Comparison of ENCODE assay signal across 3 cellular contexts in genomic region chr4:185242749-185243533, GRCh38.
TF ChIP-seq lines count a peak whose summit lies in the region.

No MANE protein-coding gene starts in this region.

TF ChIP-seq in HEK293, 187 proteins besides CTCF, POLR2A, EP300 and RAD21:
- TF ChIP-seq ZNF791 (tag by site-specific recombination; IDR thresholded peaks at IDR 0.05) (no peak), OSR2 (tag by site-specific recombination; IDR thresholded peaks at IDR 0.05) (no peak), GLIS1 (tag by site-specific recombination; IDR thresholded peaks at IDR 0.05) (peak; percentile 40; the same call in 1 of the 2 replicates), SP7 (tag by site-specific recombination; IDR thresholded peaks at IDR 0.05) (0 out of 2 replicates have a peak, but pooled peaks have one; percentile 18), WT1 (tag by site-specific recombination; IDR thresholded peaks at IDR 0.05) (peak; percentile 60), ZNF488 (tag by site-specific recombination; IDR thresholded peaks at IDR 0.05) (no peak)

TF ChIP-seq in endothelial cell of umbilical vein, 7 proteins besides CTCF, POLR2A, EP300 and RAD21:
- TF ChIP-seq MYC (IDR thresholded peaks at IDR 0.05; ENCODE audit: low read depth, low read length) (no peak), JUN (IDR thresholded peaks at IDR 0.05; ENCODE audit: borderline replicate concordance, insufficient read depth, insufficient read length, low read depth) (no peak), MAX (IDR thresholded peaks at IDR 0.05; ENCODE audit: insufficient read depth, insufficient read length) (no peak), FOS (IDR thresholded peaks at IDR 0.05; ENCODE audit: borderline replicate concordance, insufficient read depth, low read length) (no peak), POLR2AphosphoS5 (IDR thresholded peaks at IDR 0.05; ENCODE audit: insufficient read depth, low read depth, low read length) (no peak), EZH2 (IDR thresholded peaks at IDR 0.05; ENCODE audit: borderline replicate concordance, low read depth, low read length, severe bottlenecking) (no peak), GATA2 (IDR thresholded peaks at IDR 0.05; ENCODE audit: insufficient read depth, insufficient read length, low read depth, low read length) (no peak)

TF ChIP-seq in WTC11, 78 proteins besides CTCF, POLR2A, EP300 and RAD21:
- TF ChIP-seq ERG (CRISPR knock-in tag; IDR thresholded peaks at IDR 0.05) (no peak), OVOL2 (CRISPR knock-in tag; IDR thresholded peaks at IDR 0.05; ENCODE audit: borderline replicate concordance) (no peak), RELA (CRISPR knock-in tag; IDR thresholded peaks at IDR 0.05; ENCODE audit: borderline replicate concordance) (no peak), AFF4 (CRISPR knock-in tag; IDR thresholded peaks at IDR 0.05; ENCODE audit: borderline replicate concordance) (no peak), NR3C1 (CRISPR knock-in tag; conservative IDR thresholded peaks at IDR 0.05; ENCODE audit: low read depth) (no peak), HMGA2 (CRISPR knock-in tag; IDR thresholded peaks at IDR 0.05) (no peak), ATF6 (CRISPR knock-in tag; IDR thresholded peaks at IDR 0.05) (no peak), PREB (CRISPR knock-in tag; IDR thresholded peaks at IDR 0.05; ENCODE audit: borderline replicate concordance) (no peak), NFYB (CRISPR knock-in tag; conservative IDR thresholded peaks at IDR 0.05; ENCODE audit: low read depth) (no peak), IRF1 (CRISPR knock-in tag; IDR thresholded peaks at IDR 0.05) (no peak), ZNF532 (CRISPR knock-in tag; IDR thresholded peaks at IDR 0.05; ENCODE audit: borderline replicate concordance) (no peak), ZNF425 (CRISPR knock-in tag; conservative IDR thresholded peaks at IDR 0.05) (no peak), NR1H2 (CRISPR knock-in tag; IDR thresholded peaks at IDR 0.05) (no peak), CDX4 (CRISPR knock-in tag; IDR thresholded peaks at IDR 0.05; ENCODE audit: borderline replicate concordance) (no peak), CBFB (CRISPR knock-in tag; IDR thresholded peaks at IDR 0.05; ENCODE audit: low read depth) (no peak), ELF4 (CRISPR knock-in tag; IDR thresholded peaks at IDR 0.05; ENCODE audit: low read depth) (no peak)
TF ChIP-seq in WTC11: peak in this region for 0.
